In the genomic region with DNA sequence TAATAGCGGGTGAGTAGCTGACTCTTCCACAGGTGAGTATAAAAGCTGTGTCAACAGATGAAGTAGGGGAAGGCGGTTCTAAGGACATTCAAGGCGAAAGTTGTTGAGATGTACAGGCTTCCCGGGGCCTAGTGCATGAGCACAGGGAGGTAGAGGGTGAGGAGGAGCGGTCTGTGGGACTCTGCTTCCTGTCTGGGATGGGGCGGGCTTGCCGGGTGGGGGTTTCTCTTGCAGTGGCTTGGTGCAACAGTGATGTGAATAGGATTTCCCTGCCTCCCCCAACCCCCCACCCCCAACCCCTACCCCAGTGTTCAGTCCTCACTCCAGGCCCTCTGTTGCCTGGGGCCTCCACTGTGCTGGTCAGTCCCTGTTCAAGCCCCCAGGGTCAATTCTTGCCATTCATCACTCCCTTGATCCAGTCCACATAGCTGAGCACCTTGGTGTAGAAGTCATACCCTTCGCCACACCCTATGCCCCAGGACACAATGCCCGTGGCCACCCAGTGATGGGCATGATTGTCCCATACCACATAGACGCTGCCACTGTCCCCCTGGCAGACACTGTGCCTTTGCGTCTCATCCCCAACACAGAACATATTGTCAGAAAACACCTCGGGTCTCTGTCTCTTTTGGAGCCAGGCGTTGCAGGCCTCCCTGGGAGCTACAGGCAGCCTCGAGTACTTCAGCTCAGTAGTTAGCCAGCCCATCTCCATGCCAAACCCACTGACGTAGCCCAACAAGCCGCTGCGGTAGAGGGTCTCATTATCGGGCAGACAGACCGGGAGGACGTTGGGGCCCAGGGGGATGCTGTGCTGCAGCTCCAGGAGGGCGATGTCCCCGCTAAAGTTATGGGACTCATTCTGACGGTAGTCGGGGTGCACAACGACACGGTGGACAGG, we compare ENCODE assay signal across 1 cellular context.
TF ChIP-seq lines count a peak whose summit lies in the region.

No MANE protein-coding gene starts in this region.

TF ChIP-seq in HCT116, 20 proteins besides CTCF, POLR2A, EP300 and RAD21:
- TF ChIP-seq FOSL1 (IDR thresholded peaks at IDR 0.05; ENCODE audit: low read depth) (no peak), POLR2AphosphoS5 (IDR thresholded peaks at IDR 0.05; ENCODE audit: low read depth, low read length) (peak; percentile 44)
